1 cellular context compared by ENCODE assay signal in the genomic region with DNA sequence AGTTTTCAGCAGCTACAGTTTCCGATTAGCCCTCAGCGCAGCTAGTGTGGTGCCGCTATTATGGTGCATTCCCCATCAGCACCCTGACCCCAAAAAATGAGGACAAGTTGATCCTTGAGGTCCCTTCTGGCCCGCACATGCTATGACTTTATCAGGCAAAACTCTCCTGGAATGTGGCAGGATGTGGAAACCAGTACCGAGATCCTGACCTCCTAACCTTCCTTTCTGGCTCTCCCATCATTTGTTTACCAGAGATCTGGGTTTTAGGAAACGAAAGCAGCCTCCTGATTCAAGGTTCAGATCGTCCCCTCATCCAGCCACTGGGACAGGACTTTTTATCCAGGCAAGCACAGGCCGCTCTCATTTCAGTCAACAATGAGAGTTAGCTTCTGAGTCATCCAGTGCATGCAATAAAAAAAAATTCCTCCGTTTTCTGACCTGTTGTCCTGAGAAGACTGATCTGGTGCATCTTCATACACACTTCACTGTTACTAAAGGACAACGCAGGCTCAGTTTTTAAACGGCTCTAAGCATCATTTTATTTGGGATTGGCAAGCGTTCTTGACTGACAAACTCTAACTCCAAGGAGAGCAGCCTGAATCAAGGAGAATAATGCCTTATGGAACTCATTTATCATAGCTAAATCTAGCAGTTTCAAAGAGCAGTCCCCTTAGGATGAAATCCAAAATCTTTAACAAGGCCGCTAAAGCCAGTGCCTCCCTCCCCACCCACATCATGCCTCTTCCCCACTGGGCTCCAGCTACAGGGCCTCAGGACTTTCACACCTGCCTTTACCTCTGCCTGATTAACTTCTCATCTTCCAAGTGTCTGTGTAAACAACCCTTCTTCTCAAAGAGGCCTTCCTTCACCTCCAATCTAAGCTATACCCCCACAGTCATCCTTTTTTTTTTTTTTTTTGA.
TF ChIP-seq lines count a peak whose summit lies in the region.

No MANE protein-coding gene starts in this region.

TF ChIP-seq in HepG2, 621 proteins besides CTCF, POLR2A, EP300 and RAD21 (continued from another document and continues in another):
- TF ChIP-seq, protein P1, sequence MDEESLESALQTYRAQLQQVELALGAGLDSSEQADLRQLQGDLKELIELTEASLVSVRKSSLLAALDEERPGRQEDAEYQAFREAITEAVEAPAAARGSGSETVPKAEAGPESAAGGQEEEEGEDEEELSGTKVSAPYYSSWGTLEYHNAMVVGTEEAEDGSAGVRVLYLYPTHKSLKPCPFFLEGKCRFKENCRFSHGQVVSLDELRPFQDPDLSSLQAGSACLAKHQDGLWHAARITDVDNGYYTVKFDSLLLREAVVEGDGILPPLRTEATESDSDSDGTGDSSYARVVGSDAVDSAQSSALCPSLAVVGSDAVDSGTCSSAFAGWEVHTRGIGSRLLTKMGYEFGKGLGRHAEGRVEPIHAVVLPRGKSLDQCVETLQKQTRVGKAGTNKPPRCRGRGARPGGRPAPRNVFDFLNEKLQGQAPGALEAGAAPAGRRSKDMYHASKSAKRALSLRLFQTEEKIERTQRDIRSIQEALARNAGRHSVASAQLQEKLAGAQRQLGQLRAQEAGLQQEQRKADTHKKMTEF (CRISPR knock-in tag; IDR thresholded peaks at IDR 0.05), result no peak; the same call in 1 of the 2 replicates
- TF ChIP-seq, protein P2, sequence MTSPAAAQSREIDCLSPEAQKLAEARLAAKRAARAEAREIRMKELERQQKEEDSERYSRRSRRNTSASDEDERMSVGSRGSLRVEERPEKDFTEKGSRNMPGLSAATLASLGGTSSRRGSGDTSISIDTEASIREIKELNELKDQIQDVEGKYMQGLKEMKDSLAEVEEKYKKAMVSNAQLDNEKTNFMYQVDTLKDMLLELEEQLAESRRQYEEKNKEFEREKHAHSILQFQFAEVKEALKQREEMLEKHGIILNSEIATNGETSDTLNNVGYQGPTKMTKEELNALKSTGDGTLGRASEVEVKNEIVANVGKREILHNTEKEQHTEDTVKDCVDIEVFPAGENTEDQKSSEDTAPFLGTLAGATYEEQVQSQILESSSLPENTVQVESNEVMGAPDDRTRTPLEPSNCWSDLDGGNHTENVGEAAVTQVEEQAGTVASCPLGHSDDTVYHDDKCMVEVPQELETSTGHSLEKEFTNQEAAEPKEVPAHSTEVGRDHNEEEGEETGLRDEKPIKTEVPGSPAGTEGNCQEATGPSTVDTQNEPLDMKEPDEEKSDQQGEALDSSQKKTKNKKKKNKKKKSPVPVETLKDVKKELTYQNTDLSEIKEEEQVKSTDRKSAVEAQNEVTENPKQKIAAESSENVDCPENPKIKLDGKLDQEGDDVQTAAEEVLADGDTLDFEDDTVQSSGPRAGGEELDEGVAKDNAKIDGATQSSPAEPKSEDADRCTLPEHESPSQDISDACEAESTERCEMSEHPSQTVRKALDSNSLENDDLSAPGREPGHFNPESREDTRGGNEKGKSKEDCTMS (CRISPR knock-in tag; conservative IDR thresholded peaks at IDR 0.05), result no peak
- no peak for TF ChIP-seq SNRNP70 (IDR thresholded peaks at IDR 0.05; ENCODE audit: low read depth, low read length)
- TF ChIP-seq ZFP62 (CRISPR knock-in tag; IDR thresholded peaks at IDR 0.05), result no peak
- no peak for TF ChIP-seq MIXL1 (CRISPR knock-in tag; IDR thresholded peaks at IDR 0.05)
- peak; percentile 75; the same call in 1 of the 2 replicates for TF ChIP-seq TBX2 (CRISPR knock-in tag; IDR thresholded peaks at IDR 0.05; ENCODE audit: borderline replicate concordance)
- no peak for TF ChIP-seq SNAPC2 (CRISPR knock-in tag; IDR thresholded peaks at IDR 0.05)
- 0 out of 2 replicates have a peak, but pooled peaks have one; percentile 37 for TF ChIP-seq ZNF775 (CRISPR knock-in tag; IDR thresholded peaks at IDR 0.05; ENCODE audit: borderline replicate concordance)
- TF ChIP-seq, protein P3, sequence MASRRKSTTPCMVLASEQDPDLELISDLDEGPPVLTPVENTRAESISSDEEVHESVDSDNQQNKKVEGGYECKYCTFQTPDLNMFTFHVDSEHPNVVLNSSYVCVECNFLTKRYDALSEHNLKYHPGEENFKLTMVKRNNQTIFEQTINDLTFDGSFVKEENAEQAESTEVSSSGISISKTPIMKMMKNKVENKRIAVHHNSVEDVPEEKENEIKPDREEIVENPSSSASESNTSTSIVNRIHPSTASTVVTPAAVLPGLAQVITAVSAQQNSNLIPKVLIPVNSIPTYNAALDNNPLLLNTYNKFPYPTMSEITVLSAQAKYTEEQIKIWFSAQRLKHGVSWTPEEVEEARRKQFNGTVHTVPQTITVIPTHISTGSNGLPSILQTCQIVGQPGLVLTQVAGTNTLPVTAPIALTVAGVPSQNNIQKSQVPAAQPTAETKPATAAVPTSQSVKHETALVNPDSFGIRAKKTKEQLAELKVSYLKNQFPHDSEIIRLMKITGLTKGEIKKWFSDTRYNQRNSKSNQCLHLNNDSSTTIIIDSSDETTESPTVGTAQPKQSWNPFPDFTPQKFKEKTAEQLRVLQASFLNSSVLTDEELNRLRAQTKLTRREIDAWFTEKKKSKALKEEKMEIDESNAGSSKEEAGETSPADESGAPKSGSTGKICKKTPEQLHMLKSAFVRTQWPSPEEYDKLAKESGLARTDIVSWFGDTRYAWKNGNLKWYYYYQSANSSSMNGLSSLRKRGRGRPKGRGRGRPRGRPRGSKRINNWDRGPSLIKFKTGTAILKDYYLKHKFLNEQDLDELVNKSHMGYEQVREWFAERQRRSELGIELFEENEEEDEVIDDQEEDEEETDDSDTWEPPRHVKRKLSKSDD (CRISPR knock-in tag; IDR thresholded peaks at IDR 0.05; ENCODE audit: low read depth), result peak; percentile 56; the same call in 1 of the 2 replicates
- TF ChIP-seq GATA4 (IDR thresholded peaks at IDR 0.05; ENCODE audit: borderline replicate concordance, low read depth), result peak; percentile 22; the same call in 1 of the 2 replicates
- TF ChIP-seq SCMH1 (CRISPR knock-in tag; IDR thresholded peaks at IDR 0.05; ENCODE audit: borderline replicate concordance), result no peak
- TF ChIP-seq, protein P4, sequence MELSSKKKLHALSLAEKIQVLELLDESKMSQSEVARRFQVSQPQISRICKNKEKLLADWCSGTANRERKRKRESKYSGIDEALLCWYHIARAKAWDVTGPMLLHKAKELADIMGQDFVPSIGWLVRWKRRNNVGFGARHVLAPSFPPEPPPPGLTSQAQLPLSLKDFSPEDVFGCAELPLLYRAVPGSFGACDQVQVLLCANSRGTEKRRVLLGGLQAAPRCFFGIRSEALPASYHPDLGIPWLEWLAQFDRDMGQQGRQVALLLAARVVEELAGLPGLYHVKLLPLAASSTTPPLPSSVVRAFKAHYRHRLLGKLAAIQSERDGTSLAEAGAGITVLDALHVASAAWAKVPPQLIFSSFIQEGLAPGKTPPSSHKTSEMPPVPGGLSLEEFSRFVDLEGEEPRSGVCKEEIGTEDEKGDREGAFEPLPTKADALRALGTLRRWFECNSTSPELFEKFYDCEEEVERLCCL (CRISPR knock-in tag; IDR thresholded peaks at IDR 0.05; ENCODE audit: borderline replicate concordance), result no peak
- TF ChIP-seq GABPB1 (CRISPR knock-in tag; IDR thresholded peaks at IDR 0.05), result peak; percentile 53
- no peak for TF ChIP-seq NFE2L2 (IDR thresholded peaks at IDR 0.05; ENCODE audit: low read length)
- TF ChIP-seq, protein P5, sequence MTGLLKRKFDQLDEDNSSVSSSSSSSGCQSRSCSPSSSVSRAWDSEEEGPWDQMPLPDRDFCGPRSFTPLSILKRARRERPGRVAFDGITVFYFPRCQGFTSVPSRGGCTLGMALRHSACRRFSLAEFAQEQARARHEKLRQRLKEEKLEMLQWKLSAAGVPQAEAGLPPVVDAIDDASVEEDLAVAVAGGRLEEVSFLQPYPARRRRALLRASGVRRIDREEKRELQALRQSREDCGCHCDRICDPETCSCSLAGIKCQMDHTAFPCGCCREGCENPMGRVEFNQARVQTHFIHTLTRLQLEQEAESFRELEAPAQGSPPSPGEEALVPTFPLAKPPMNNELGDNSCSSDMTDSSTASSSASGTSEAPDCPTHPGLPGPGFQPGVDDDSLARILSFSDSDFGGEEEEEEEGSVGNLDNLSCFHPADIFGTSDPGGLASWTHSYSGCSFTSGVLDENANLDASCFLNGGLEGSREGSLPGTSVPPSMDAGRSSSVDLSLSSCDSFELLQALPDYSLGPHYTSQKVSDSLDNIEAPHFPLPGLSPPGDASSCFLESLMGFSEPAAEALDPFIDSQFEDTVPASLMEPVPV (CRISPR knock-in tag; IDR thresholded peaks at IDR 0.05), result no peak
- no peak; the same call in 1 of the 2 replicates for TF ChIP-seq ZNF317 (CRISPR knock-in tag; IDR thresholded peaks at IDR 0.05)
- no peak for TF ChIP-seq ZNF790 (CRISPR knock-in tag; IDR thresholded peaks at IDR 0.05; ENCODE audit: borderline replicate concordance)
- TF ChIP-seq KDM6A (CRISPR knock-in tag; IDR thresholded peaks at IDR 0.05; ENCODE audit: low read depth), result 0 out of 2 replicates have a peak, but pooled peaks have one; percentile 12
- TF ChIP-seq ZNF563 (CRISPR knock-in tag; IDR thresholded peaks at IDR 0.05), result no peak
- TF ChIP-seq MXI1 (IDR thresholded peaks at IDR 0.05; ENCODE audit: borderline replicate concordance, low read depth, low read length), result no peak
- no peak for TF ChIP-seq SRY (CRISPR knock-in tag; IDR thresholded peaks at IDR 0.05)
- no peak for TF ChIP-seq MTF1 (CRISPR knock-in tag; IDR thresholded peaks at IDR 0.05)
- TF ChIP-seq ZNF296 (CRISPR knock-in tag; conservative IDR thresholded peaks at IDR 0.05), result no peak
- TF ChIP-seq SETDB1 (CRISPR knock-in tag; IDR thresholded peaks at IDR 0.05; ENCODE audit: borderline replicate concordance), result no peak
- no peak for TF ChIP-seq MYNN (CRISPR knock-in tag; IDR thresholded peaks at IDR 0.05; ENCODE audit: low read depth)
- 0 out of 2 replicates have a peak, but pooled peaks have one; percentile 41 for TF ChIP-seq ESRRA (CRISPR knock-in tag; IDR thresholded peaks at IDR 0.05; ENCODE audit: low read depth)
- no peak for TF ChIP-seq ZNF143 (CRISPR knock-in tag; IDR thresholded peaks at IDR 0.05)
- TF ChIP-seq, protein P6, sequence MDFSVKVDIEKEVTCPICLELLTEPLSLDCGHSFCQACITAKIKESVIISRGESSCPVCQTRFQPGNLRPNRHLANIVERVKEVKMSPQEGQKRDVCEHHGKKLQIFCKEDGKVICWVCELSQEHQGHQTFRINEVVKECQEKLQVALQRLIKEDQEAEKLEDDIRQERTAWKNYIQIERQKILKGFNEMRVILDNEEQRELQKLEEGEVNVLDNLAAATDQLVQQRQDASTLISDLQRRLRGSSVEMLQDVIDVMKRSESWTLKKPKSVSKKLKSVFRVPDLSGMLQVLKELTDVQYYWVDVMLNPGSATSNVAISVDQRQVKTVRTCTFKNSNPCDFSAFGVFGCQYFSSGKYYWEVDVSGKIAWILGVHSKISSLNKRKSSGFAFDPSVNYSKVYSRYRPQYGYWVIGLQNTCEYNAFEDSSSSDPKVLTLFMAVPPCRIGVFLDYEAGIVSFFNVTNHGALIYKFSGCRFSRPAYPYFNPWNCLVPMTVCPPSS (IDR thresholded peaks at IDR 0.05), result no peak
- TF ChIP-seq XBP1 (CRISPR knock-in tag; IDR thresholded peaks at IDR 0.05), result no peak
- TF ChIP-seq ZNF629 (CRISPR knock-in tag; conservative IDR thresholded peaks at IDR 0.05), result peak; percentile 45; the same call in 1 of the 2 replicates
- TF ChIP-seq, protein P7, sequence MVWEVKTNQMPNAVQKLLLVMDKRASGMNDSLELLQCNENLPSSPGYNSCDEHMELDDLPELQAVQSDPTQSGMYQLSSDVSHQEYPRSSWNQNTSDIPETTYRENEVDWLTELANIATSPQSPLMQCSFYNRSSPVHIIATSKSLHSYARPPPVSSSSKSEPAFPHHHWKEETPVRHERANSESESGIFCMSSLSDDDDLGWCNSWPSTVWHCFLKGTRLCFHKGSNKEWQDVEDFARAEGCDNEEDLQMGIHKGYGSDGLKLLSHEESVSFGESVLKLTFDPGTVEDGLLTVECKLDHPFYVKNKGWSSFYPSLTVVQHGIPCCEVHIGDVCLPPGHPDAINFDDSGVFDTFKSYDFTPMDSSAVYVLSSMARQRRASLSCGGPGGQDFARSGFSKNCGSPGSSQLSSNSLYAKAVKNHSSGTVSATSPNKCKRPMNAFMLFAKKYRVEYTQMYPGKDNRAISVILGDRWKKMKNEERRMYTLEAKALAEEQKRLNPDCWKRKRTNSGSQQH (CRISPR knock-in tag; IDR thresholded peaks at IDR 0.05; ENCODE audit: low read depth), result no peak
- TF ChIP-seq, protein P8, sequence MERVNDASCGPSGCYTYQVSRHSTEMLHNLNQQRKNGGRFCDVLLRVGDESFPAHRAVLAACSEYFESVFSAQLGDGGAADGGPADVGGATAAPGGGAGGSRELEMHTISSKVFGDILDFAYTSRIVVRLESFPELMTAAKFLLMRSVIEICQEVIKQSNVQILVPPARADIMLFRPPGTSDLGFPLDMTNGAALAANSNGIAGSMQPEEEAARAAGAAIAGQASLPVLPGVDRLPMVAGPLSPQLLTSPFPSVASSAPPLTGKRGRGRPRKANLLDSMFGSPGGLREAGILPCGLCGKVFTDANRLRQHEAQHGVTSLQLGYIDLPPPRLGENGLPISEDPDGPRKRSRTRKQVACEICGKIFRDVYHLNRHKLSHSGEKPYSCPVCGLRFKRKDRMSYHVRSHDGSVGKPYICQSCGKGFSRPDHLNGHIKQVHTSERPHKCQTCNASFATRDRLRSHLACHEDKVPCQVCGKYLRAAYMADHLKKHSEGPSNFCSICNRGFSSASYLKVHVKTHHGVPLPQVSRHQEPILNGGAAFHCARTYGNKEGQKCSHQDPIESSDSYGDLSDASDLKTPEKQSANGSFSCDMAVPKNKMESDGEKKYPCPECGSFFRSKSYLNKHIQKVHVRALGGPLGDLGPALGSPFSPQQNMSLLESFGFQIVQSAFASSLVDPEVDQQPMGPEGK (CRISPR knock-in tag; IDR thresholded peaks at IDR 0.05), result peak; percentile 41
- no peak for TF ChIP-seq ZNF20 (CRISPR knock-in tag; IDR thresholded peaks at IDR 0.05)
- TF ChIP-seq ZEB1 (IDR thresholded peaks at IDR 0.05; ENCODE audit: insufficient replicate concordance, low read depth), result no peak
- no peak for TF ChIP-seq ZNF337 (CRISPR knock-in tag; IDR thresholded peaks at IDR 0.05; ENCODE audit: borderline replicate concordance, low read depth)
- peak; percentile 28 for TF ChIP-seq RBM22 (optimal IDR thresholded peaks at IDR 0.05; ENCODE audit: low read length)
- TF ChIP-seq, protein P9, sequence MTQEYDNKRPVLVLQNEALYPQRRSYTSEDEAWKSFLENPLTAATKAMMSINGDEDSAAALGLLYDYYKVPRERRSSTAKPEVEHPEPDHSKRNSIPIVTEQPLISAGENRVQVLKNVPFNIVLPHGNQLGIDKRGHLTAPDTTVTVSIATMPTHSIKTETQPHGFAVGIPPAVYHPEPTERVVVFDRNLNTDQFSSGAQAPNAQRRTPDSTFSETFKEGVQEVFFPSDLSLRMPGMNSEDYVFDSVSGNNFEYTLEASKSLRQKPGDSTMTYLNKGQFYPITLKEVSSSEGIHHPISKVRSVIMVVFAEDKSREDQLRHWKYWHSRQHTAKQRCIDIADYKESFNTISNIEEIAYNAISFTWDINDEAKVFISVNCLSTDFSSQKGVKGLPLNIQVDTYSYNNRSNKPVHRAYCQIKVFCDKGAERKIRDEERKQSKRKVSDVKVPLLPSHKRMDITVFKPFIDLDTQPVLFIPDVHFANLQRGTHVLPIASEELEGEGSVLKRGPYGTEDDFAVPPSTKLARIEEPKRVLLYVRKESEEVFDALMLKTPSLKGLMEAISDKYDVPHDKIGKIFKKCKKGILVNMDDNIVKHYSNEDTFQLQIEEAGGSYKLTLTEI (CRISPR knock-in tag; conservative IDR thresholded peaks at IDR 0.05), result no peak
- no peak; the same call in 1 of the 2 replicates for TF ChIP-seq AHR (CRISPR knock-in tag; IDR thresholded peaks at IDR 0.05)
- no peak for TF ChIP-seq RFXANK (CRISPR knock-in tag; IDR thresholded peaks at IDR 0.05)
- no peak for TF ChIP-seq KLF9 (CRISPR knock-in tag; IDR thresholded peaks at IDR 0.05; ENCODE audit: low read depth)
- TF ChIP-seq, protein P10, sequence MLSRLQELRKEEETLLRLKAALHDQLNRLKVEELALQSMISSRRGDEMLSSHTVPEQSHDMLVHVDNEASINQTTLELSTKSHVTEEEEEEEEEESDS (CRISPR knock-in tag; IDR thresholded peaks at IDR 0.05; ENCODE audit: borderline replicate concordance), result no peak
- no peak for TF ChIP-seq ZNF251 (CRISPR knock-in tag; IDR thresholded peaks at IDR 0.05)
